8 cellular contexts compared by ENCODE assay signal in the genomic region with DNA sequence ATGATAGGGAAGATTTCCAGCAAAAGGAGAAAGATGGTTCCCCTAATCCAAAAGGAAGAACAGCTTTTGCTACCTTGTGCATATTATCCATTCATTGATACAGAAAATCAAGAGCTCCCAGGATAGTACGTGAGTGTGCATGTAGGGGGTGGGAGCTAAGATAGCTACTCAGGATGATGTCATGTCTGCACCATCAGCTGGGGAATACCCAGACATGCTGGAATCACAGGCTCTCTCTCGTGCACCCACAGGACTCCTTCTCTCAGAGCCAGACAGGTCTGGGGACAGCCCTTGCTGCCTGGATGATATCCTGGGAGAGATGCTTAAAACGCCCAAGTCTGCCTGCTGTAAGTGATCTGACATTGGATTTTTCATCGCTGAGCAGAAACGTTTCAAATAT. TPM values are rescaled to one million over a fixed set of nuclear protein-coding genes. Genes with fewer than 3 reads are reported as not detected.
DNase-seq lines count a peak whose midpoint lies in the region; ATAC-seq and TF ChIP-seq lines count a peak whose summit lies in the region.

No MANE protein-coding gene starts in this region.

- H3K4me1 ChIP-seq in testis: no peaks in the 10 kb centered on the region

- peaks cover 8% of the 10 kb centered on the region for H3K36me3 Mint-ChIP-seq in glutamatergic neuron (ENCODE audit: unreplicated experiment)

- no peak for ATAC-seq in GM19397 (IDR thresholded peaks at IDR 0.05; ENCODE audit: unreplicated experiment)

- H3K9me3 Mint-ChIP-seq in glutamatergic neuron (ENCODE audit: unreplicated experiment): peaks cover 18% of the 10 kb centered on the region

- TF ChIP-seq POLR2A in testis (IDR thresholded peaks at IDR 0.05): no peak

- H3K27ac ChIP-seq in AG04450 (ENCODE audit: low read depth, low read length) (no peak overlapping the region), RWPE1 (no peak overlapping the region), testis (no peak overlapping the region)

- 60 to 67% methylated on average over 5 of the region's 5 CpGs for WGBS in testis, 2 donors

- no peaks in the 10 kb centered on the region for H3K36me3 ChIP-seq in testis (ENCODE audit: low read depth, missing control alignments)

- DNase-seq in AG04450 (ENCODE audit: low read depth, low spot score) (peak; percentile 38), GM20000 (ENCODE audit: low spot score) (peak; percentile 60), RWPE1 (ENCODE audit: low spot score) (peak; percentile 38), glutamatergic neuron (peak; percentile 34), testis (peak; percentile 51), NAMALWA (ENCODE audit: low spot score) (no peak), NCI-H526 (lab: John Stamatoyannopoulos, UW) (no peak)

- peak overlapping the region; percentile 25 for H3K4me3 Mint-ChIP-seq in glutamatergic neuron (ENCODE audit: unreplicated experiment)

- peaks cover 25% of the 10 kb centered on the region for H3K4me1 Mint-ChIP-seq in glutamatergic neuron (ENCODE audit: low read depth, unreplicated experiment)

- CTCF ChIA-PET in AG04450 (lab: Charles Lee) (no interaction called here), RWPE1 (lab: Yijun Ruan, JAX) (no interaction called here)

- H3K27me3 ChIP-seq in AG04450 (ENCODE audit: control insufficient read depth, insufficient read depth, low read length) (no peaks in the 10 kb centered on the region), testis (no peaks in the 10 kb centered on the region)

- TF ChIP-seq CTCF in AG04450 (IDR thresholded peaks at IDR 0.05; ENCODE audit: low read depth, low read length): no peak
- no peak for TF ChIP-seq CTCF in GM20000 (IDR thresholded peaks at IDR 0.05; ENCODE audit: extremely low read depth, missing control alignments)
- TF ChIP-seq CTCF in RWPE1 (conservative IDR thresholded peaks at IDR 0.05; ENCODE audit: low read depth): no peak
- TF ChIP-seq CTCF in glutamatergic neuron (IDR thresholded peaks at IDR 0.05; ENCODE audit: partially characterized antibody, unreplicated experiment): no peak
- TF ChIP-seq CTCF in testis (IDR thresholded peaks at IDR 0.05): no peak

- POLR2A ChIA-PET in AG04450 (lab: Yijun Ruan, JAX): no interaction called here
- POLR2A ChIA-PET in RWPE1 (lab: Yijun Ruan, JAX; ENCODE audit: low non-redundant PET): interaction anchor here (0.5 kb wide), 1 partner anchor 78 kb away, joined by 3 read pairs; no protein-coding TSS in a partner anchor

- peaks cover 5% of the 10 kb centered on the region for H3K27me3 Mint-ChIP-seq in glutamatergic neuron (ENCODE audit: unreplicated experiment)

- H3K9me3 ChIP-seq in AG04450 (ENCODE audit: control insufficient read depth, insufficient read depth, low read length) (peaks cover 12% of the 10 kb centered on the region), testis (no peaks in the 10 kb centered on the region)

- intact Hi-C loops in testis (cut with DNase I; ENCODE audit: low total_unique reads): no loop called here

- H3K27ac Mint-ChIP-seq in glutamatergic neuron (ENCODE audit: unreplicated experiment): peak overlapping the region; percentile 90

- H3K4me3 ChIP-seq in AG04450 (ENCODE audit: low read depth, low read length) (no peak overlapping the region), testis (no peak overlapping the region)

RNA-seq across cellular contexts. Expression of a gene that starts 38.9 kb away (rescaled TPM):
- polyA plus RNA-seq in AG04450 (2011; rRNA removed) (41.8 and 46.5 TPM in 2 replicates), testis (ENCODE audit: insufficient read depth, low read depth, low replicate concordance) (40.7 TPM)
- 67.8 and 89.4 TPM in 2 replicates for polyA minus RNA-seq in AG04450 (2011; rRNA and poly(A)+ RNA removed)
- total RNA-seq in glutamatergic neuron (ENCODE audit: unreplicated experiment) (139 TPM), testis (100 to 1,000 TPM; 100 to 103 TPM)

Comparison
In these comparisons a context has a peak if more than half of its experiments do, and no peak if none do; other contexts are left out.
1. DNase-seq: peak in AG04450 (single experiment), GM20000 (single experiment), RWPE1 (single experiment), glutamatergic neuron (single experiment) and testis (single experiment); none in NAMALWA (single experiment) and NCI-H526 (0 of 2).